ENCODE assay signal across 10 cellular contexts in genomic region chr18:46622999-46623398, GRCh38.
DNase-seq lines count a peak whose midpoint lies in the region; ATAC-seq and TF ChIP-seq lines count a peak whose summit lies in the region.
"Had no signal": no experiment of that assay in that cellular context is flagged by ENCODE, and none has a peak within 500 bp of the region (broad histone marks: within the 10 kb centered on the region; RNA-seq: fewer than 3 reads in every experiment).

No MANE protein-coding gene starts in this region.

- TF ChIP-seq CTCF in astrocyte of the cerebellum (IDR thresholded peaks at IDR 0.05; ENCODE audit: low read depth, low read length, missing control alignments) (peak; percentile 20), parathyroid adenoma (IDR thresholded peaks at IDR 0.05) (peak; percentile 22)

- H3K27ac ChIP-seq in parathyroid adenoma, result peak overlapping the region; percentile 88
- H3K27ac ChIP-seq: thoracic aorta had no signal

- ATAC-seq in HG02642 (IDR thresholded peaks at IDR 0.05; ENCODE audit: poor library complexity, unreplicated experiment) (no peak), HG02610 (IDR thresholded peaks at IDR 0.05; ENCODE audit: unreplicated experiment) (no peak)

- H3K4me1 ChIP-seq in parathyroid adenoma, result peaks cover 38% of the 10 kb centered on the region

- H3K4me3 ChIP-seq in astrocyte of the cerebellum (ENCODE audit: low read depth, low read length), result no peak overlapping the region
- H3K4me3 ChIP-seq in parathyroid adenoma (ENCODE audit: low read depth, low read length), result no peak overlapping the region
- H3K4me3 ChIP-seq: thoracic aorta had no signal

- H3K79me2 ChIP-seq in parathyroid adenoma, result no peaks in the 10 kb centered on the region

- peak overlapping the region; percentile 69 for H2AFZ ChIP-seq in parathyroid adenoma

- no peaks in the 10 kb centered on the region for H3K36me3 ChIP-seq in parathyroid adenoma (ENCODE audit: control insufficient read depth, insufficient read depth, low read length)
- H3K36me3 ChIP-seq: thoracic aorta had no signal

- DNase-seq in NCI-H2196 (lab: John Stamatoyannopoulos, UW; ENCODE audit: unreplicated experiment) (peak; percentile 41), NCI-H2196 treated with DMSO at 0.1 percent for 48 hours (lab: John Stamatoyannopoulos, UW; ENCODE audit: unreplicated experiment) (no peak), NCI-H146 treated with DMSO at 0.1 percent for 48 hours (lab: John Stamatoyannopoulos, UW; ENCODE audit: unreplicated experiment) (peak; percentile 46), astrocyte of the cerebellum (ENCODE audit: low read depth) (no peak), SKM-1 treated with dmso at 0.1 percent for 144 hours (lab: John Stamatoyannopoulos, UW; ENCODE audit: unreplicated experiment) (no peak)
- DNase-seq: naive B cell had no signal

- no peak overlapping the region for H3K4me2 ChIP-seq in parathyroid adenoma (ENCODE audit: low read length)

- H3K9ac ChIP-seq in parathyroid adenoma, result no peak overlapping the region

- in situ Hi-C loops in astrocyte of the cerebellum (cut with HindIII; ENCODE audit: low sequenced_read_pairs), result no loop called here

- no peaks in the 10 kb centered on the region for H3K9me3 ChIP-seq in parathyroid adenoma (ENCODE audit: control insufficient read depth, low read length)
- H3K9me3 ChIP-seq: thoracic aorta had no signal

- no peaks in the 10 kb centered on the region for H3K27me3 ChIP-seq in parathyroid adenoma (ENCODE audit: control insufficient read depth, insufficient read depth, low read length)

Comparison
In these comparisons a context has a peak if more than half of its experiments do, and no peak if none do; other contexts are left out.
1. DNase-seq: peak in NCI-H2196 (single experiment) and NCI-H146 treated with DMSO at 0.1 percent for 48 hours (single experiment); none in NCI-H2196 treated with DMSO at 0.1 percent for 48 hours (single experiment), astrocyte of the cerebellum (single experiment) and SKM-1 treated with dmso at 0.1 percent for 144 hours (single experiment).